In genomic region chr9:20621553-20622329, GRCh38 we compare ENCODE assay signal across 8 cellular contexts.
DNase-seq lines count a peak whose midpoint lies in the region; ATAC-seq and TF ChIP-seq lines count a peak whose summit lies in the region.

No MANE protein-coding gene starts in this region.

- H3K4me1 ChIP-seq in mucosa of stomach (ENCODE audit: control insufficient read depth, insufficient read depth, low read length): peaks cover 21% of the 10 kb centered on the region

- H3K9me3 ChIP-seq in mucosa of stomach (ENCODE audit: control insufficient read depth, low read length): no peaks in the 10 kb centered on the region

- DNase-seq in GM13977 (ENCODE audit: low spot score) (peak; percentile 55), NCI-H82 (lab: John Stamatoyannopoulos, UW) (peak; percentile 68), activated T-cell treated with anti-CD3 and anti-CD28 coated beads for 24 hours (ENCODE audit: low read depth) (peak; percentile 57), erythroblast (lab: John Stamatoyannopoulos, UW) (peak; percentile 79 to 81), HuH-7 (ENCODE audit: low spot score) (no peak)
- DNase-seq in stimulated activated CD8-positive, alpha-beta memory T cell treated with anti-CD3 and anti-CD28 coated beads, Interleukin-4, amount 100 ng/mL, for 24 hours (ENCODE audit: low read depth): peak; percentile 52

- H3K4me3 ChIP-seq in mucosa of stomach (ENCODE audit: low read length): peak overlapping the region; percentile 79

- H3K9ac ChIP-seq in mucosa of stomach (ENCODE audit: low read length): peak overlapping the region; percentile 77

- TF ChIP-seq CTCF in GM13977 (IDR thresholded peaks at IDR 0.05; ENCODE audit: extremely low read depth, insufficient read depth, missing control alignments): no peak

- H3K27me3 ChIP-seq in mucosa of stomach (ENCODE audit: control insufficient read depth, insufficient read depth, low read length): no peaks in the 10 kb centered on the region

- no peaks in the 10 kb centered on the region for H3K36me3 ChIP-seq in mucosa of stomach (ENCODE audit: control insufficient read depth, insufficient read depth, low read length)

- no peak for TF ChIP-seq POLR2A in erythroblast (IDR thresholded peaks at IDR 0.05; ENCODE audit: low read length)

- in situ Hi-C loops in GM13977 (cut with MboI; ENCODE audit: low pct_unique_long_range_greater_than_20kb, low sequenced_read_pairs, unreplicated experiment): loop anchor here (10.0 kb wide), 3 partner anchors 267 to 697 kb away; no protein-coding TSS in a partner anchor

- ATAC-seq in HG02885 (IDR thresholded peaks at IDR 0.05; ENCODE audit: poor library complexity, unreplicated experiment): peak; percentile 18
